21 cellular contexts compared by ENCODE assay signal in the genomic region with DNA sequence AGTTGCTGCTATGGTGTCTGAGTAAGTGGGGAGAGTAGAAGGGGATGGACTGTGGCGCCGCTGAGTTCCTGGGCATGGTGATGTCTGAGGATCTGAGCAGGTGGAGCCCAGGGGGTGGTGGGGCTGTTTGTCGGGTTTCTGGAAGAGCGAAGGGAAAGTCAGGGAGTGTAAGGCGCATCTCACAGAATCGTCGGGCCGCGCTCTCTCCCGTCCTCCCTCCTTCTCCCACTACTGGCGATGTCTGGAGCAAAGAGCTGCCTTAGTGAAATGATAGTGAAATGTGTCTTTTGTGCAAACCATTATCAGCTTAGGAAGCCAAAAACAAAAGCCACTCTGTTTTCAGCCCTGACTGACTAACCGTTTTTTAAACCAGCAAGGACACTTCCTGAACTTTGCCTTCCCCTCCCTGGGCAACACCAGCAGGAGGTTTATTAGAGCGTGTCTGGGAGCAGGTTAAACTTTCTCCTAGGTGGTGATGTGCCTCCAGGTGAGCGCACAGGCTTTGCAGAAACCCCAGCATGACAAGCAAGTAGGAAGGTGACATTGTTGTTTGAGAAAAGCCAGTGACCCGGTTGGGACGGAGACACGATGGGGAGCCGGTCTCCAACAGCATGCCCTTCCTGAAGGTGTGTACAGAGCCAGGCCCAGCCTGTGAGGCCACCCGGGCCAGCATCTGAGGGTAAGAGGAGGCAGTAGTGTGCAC. TPM values are rescaled to one million over a fixed set of nuclear protein-coding genes. Genes with fewer than 3 reads are reported as not detected.
DNase-seq lines count a peak whose midpoint lies in the region; ATAC-seq, FAIRE-seq and TF ChIP-seq lines count a peak whose summit lies in the region.
"Had no signal": no experiment of that assay in that cellular context is flagged by ENCODE, and none has a peak within 500 bp of the region (broad histone marks: within the 10 kb centered on the region; RNA-seq: fewer than 3 reads in every experiment).

No MANE protein-coding gene starts in this region.

- in situ Hi-C loops in Caki2 (cut with HindIII; ENCODE audit: low pct_unique_long_range_greater_than_20kb, low sequenced_read_pairs), result no loop called here

- H3K27me3 ChIP-seq in body of pancreas (no peaks in the 10 kb centered on the region), pancreas (no peaks in the 10 kb centered on the region)
- H3K27me3 ChIP-seq: esophagus squamous epithelium, neural progenitor cell, upper lobe of left lung had no signal

- TF ChIP-seq POLR2A in body of pancreas (IDR thresholded peaks at IDR 0.05), result no peak

- H3K9me3 ChIP-seq in body of pancreas (no peaks in the 10 kb centered on the region), pancreas (no peaks in the 10 kb centered on the region)
- H3K9me3 ChIP-seq: esophagus squamous epithelium, upper lobe of left lung had no signal

- intact Hi-C loops in body of pancreas (cut with DNase I) (no loop called here), pancreas (cut with DNase I) (no loop called here), cardiac septum (cut with DNase I) (loop anchor here (10.0 kb wide), 1 partner anchor 50 kb away; a partner anchor contains a TSS)

- TF ChIP-seq CTCF in body of pancreas (IDR thresholded peaks at IDR 0.05) (no peak), pancreas (IDR thresholded peaks at IDR 0.05) (no peak)

- ATAC-seq in body of pancreas (peak; percentile 34), pancreas (peak; percentile 22 to 68 (median 62))
- ATAC-seq: activated CD8-positive, alpha-beta T cell treated with anti-CD3 and anti-CD28 coated beads for 36 hours; activated T-cell treated with anti-CD3 and anti-CD28 coated beads, Interleukin-2, amount 50 U/mL, for 72 hours; CD8-positive, alpha-beta T cell; GM12878; Panc1 had no signal

- H3K4me3 ChIP-seq in body of pancreas, result no peak overlapping the region
- H3K4me3 ChIP-seq in pancreas, result no peak overlapping the region
- H3K4me3 ChIP-seq: esophagus squamous epithelium, GM12878, neural progenitor cell, upper lobe of left lung had no signal

- WGBS in body of pancreas, 2 donors, result 55 to 74% methylated on average over 13 to 19 of the region's 19 CpGs
- 65 to 66% methylated on average over 19 of the region's 19 CpGs for WGBS in pancreas, 2 donors

- H3K36me3 ChIP-seq in body of pancreas (replicated peaks in 1 of 2; ENCODE audit: insufficient read depth in 1 of 2, low read depth in 2 of 2) (peaks cover 1 to 6% of the 10 kb centered on the region in 2 donors), pancreas (peaks cover 0 to 4% (median 0%) of the 10 kb centered on the region in 3 donors)
- H3K36me3 ChIP-seq: neural progenitor cell had no signal

- peak overlapping the region in 3 of 4 donors; percentile 9 to 65 (median 46) for H3K27ac ChIP-seq in body of pancreas
- H3K27ac ChIP-seq in pancreas, result peak overlapping the region in 2 of 4 donors; percentile 34 to 45
- H3K27ac ChIP-seq: esophagus squamous epithelium, neural progenitor cell, upper lobe of left lung, VCaP had no signal

- DNase-seq in Caki2 (ENCODE audit: low read depth), result peak; percentile 65
- peak in 1 of 4 donors; percentile 19 for DNase-seq in body of pancreas
- DNase-seq in pancreas, result no peak
- no peak for DNase-seq in stimulated activated CD4-positive, alpha-beta T cell treated with anti-CD3 and anti-CD28 coated beads, Interleukin-15, amount 100 ng/mL, for 24 hours
- no peak for DNase-seq in T-helper 1 cell
- DNase-seq in cardiac septum (ENCODE audit: low spot score), result no peak
- no peak for DNase-seq in NCI-H2171 treated with DMSO at 0.1 percent for 48 hours (lab: John Stamatoyannopoulos, UW)
- DNase-seq: activated CD8-positive, alpha-beta T cell treated with anti-CD3 and anti-CD28 coated beads for 36 hours; activated T-cell treated with anti-CD3 and anti-CD28 coated beads, Interleukin-2, amount 50 U/mL, for 72 hours; CD8-positive, alpha-beta T cell; esophagus squamous epithelium; IMR-90; NCI-H1930; upper lobe of left lung had no signal

- FAIRE-seq in islet of Langerhans (lab: Jason Lieb, UNC) (peak; percentile 17), pancreas (lab: Jason Lieb, UNC) (no peak)
- FAIRE-seq: colon, GM12878, H54 had no signal

- H3K4me1 ChIP-seq in body of pancreas (peaks cover 15% of the 10 kb centered on the region), pancreas (no peaks in the 10 kb centered on the region)

RNA-seq across cellular contexts. Expression of a gene that starts 49.1 kb away (rescaled TPM):
- 37.5 and 77.1 TPM in 2 replicates for total RNA-seq in Caki2 (2014; rRNA removed; shearing (Covaris generic); ENCODE audit: low replicate concordance)
- total RNA-seq in body of pancreas (100 to 1,000 TPM in 1 of 2 donors, 10 to 100 TPM in 1; 50.1 to 122 TPM), pancreas (10 to 100 TPM; 22.0 to 41.3 (median 29.7) TPM), cardiac septum (52.2 TPM)
- polyA plus RNA-seq in pancreas, result 10 to 100 TPM; 42.4 to 67.4 TPM

RNA-seq across cellular contexts. Expression of a gene that starts 52.9 kb away (rescaled TPM):
- 60.1 and 70.1 TPM in 2 replicates for total RNA-seq in Caki2 (2014; rRNA removed; shearing (Covaris generic); ENCODE audit: low replicate concordance)
- 100 to 1,000 TPM in 1 of 2 donors, 10 to 100 TPM in 1; 48.0 to 104 TPM for total RNA-seq in body of pancreas
- total RNA-seq in pancreas, result 10 to 100 TPM; 25.4 to 53.6 (median 37.2) TPM
- polyA plus RNA-seq in pancreas, result 10 to 100 TPM; 48.3 to 75.7 TPM
- total RNA-seq in cardiac septum, result 18.5 TPM
